Comparison of ENCODE assay signal across 8 cellular contexts in genomic region chr12:2959194-2959507, GRCh38. TPM values are rescaled to one million over a fixed set of nuclear protein-coding genes. Genes with fewer than 3 reads are reported as not detected.
A peak's percentile ranks its signal among the peaks of the same experiment; 100 is the strongest.
DNase-seq lines count a peak whose midpoint lies in the region; ATAC-seq lines count a peak whose summit lies in the region.

TEAD4 (plus strand) TSS chr12:2959397.

- peak within 1 kb of the TSS; percentile 78 for H2BK12ac ChIP-seq in trophoblast cell (ENCODE audit: low read length)

- H3K36me3 Mint-ChIP-seq in activated T-helper 1 cell treated with anti-CD3 and anti-CD28 coated beads, Interleukin-12 subunit alpha, Interleukin-12 subunit beta, Interleukin-2, Interleukin-4 antibody, amounts not matched to agents 30 ng/mL and 10 ng/mL and 1 ng/mL, durations not matched to agents 14 hours and 24 hours and 36 hours (ENCODE audit: low read depth): peaks cover 1% of the 10 kb centered on the region

- H3K18ac ChIP-seq in trophoblast cell (ENCODE audit: low read length): peak within 1 kb of the TSS; percentile 90

- peak within 1 kb of the TSS; percentile 84 for H3K4me2 ChIP-seq in trophoblast cell (ENCODE audit: low read length)

- H3K9me3 ChIP-seq in trophoblast cell (ENCODE audit: insufficient read depth, low read depth, low read length): no peaks in the 10 kb centered on the region

- H2AFZ ChIP-seq in trophoblast cell (ENCODE audit: insufficient read depth, low read length, poor library complexity): peak within 1 kb of the TSS; percentile 84

- peaks cover 63% of the 10 kb centered on the region for H3K27me3 Mint-ChIP-seq in activated T-helper 1 cell treated with anti-CD3 and anti-CD28 coated beads, Interleukin-12 subunit alpha, Interleukin-12 subunit beta, Interleukin-2, Interleukin-4 antibody, amounts not matched to agents 30 ng/mL and 10 ng/mL and 1 ng/mL, durations not matched to agents 14 hours and 24 hours and 36 hours (ENCODE audit: insufficient read depth)

- H4K91ac ChIP-seq in trophoblast cell (ENCODE audit: low read depth, low read length): peak within 1 kb of the TSS; percentile 94

- H3K4me1 ChIP-seq in trophoblast cell (ENCODE audit: control insufficient read depth in 1 of 2, insufficient read depth in 2 of 2, low read length in 2 of 2): peaks cover 32% of the 10 kb centered on the region in 2 experiments

- H3K36me3 ChIP-seq in trophoblast cell (ENCODE audit: control insufficient read depth in 1 of 2, insufficient read depth in 2 of 2, low read length in 2 of 2): peaks cover 0 to 3% of the 10 kb centered on the region in 2 experiments

- peak within 1 kb of the TSS; percentile 78 for H3K4ac ChIP-seq in trophoblast cell (ENCODE audit: low read depth, low read length)

- WGBS in trophoblast cell (ENCODE audit: extremely low coverage, insufficient coverage, insufficient read length): no CpG with 5 or more reads among the region's 50 CpGs

- intact Hi-C loops in activated T-helper 1 cell treated with anti-CD3 and anti-CD28 coated beads, Interleukin-12 subunit alpha, Interleukin-12 subunit beta, Interleukin-2, Interleukin-4 antibody, amounts not matched to agents 30 ng/mL and 10 ng/mL and 1 ng/mL, durations not matched to agents 14 hours and 24 hours and 36 hours (cut with micrococcal nuclease): loop anchor here (10.0 kb wide), 1 partner anchor 86 kb away; no protein-coding TSS in a partner anchor
- intact Hi-C loops in Right ventricle myocardium inferior (cut with DNase I): loop anchor here (5.0 kb wide), 2 partner anchors 67 to 73 kb away; partner anchors contain the start of gene TULP3

- peak within 1 kb of the TSS; percentile 88 for H3K9ac ChIP-seq in trophoblast cell (ENCODE audit: low read length)

- H3K4me3 Mint-ChIP-seq in activated T-helper 1 cell treated with anti-CD3 and anti-CD28 coated beads, Interleukin-12 subunit alpha, Interleukin-12 subunit beta, Interleukin-2, Interleukin-4 antibody, amounts not matched to agents 30 ng/mL and 10 ng/mL and 1 ng/mL, durations not matched to agents 14 hours and 24 hours and 36 hours: peak within 1 kb of the TSS; percentile 92

- H3K4me3 ChIP-seq in trophoblast cell (ENCODE audit: low read depth, low read length): peak within 1 kb of the TSS; percentile 82

- no peak within 1 kb of the TSS for H3K23ac ChIP-seq in trophoblast cell (ENCODE audit: low read length)

- H2BK120ac ChIP-seq in trophoblast cell (ENCODE audit: insufficient read depth, low read length, poor library complexity): peak within 1 kb of the TSS; percentile 93

- peak; percentile 42 for ATAC-seq in Right ventricle myocardium inferior

- peaks cover 23% of the 10 kb centered on the region for H3K79me1 ChIP-seq in trophoblast cell (ENCODE audit: low read length)

- no peaks in the 10 kb centered on the region for H3K9me3 Mint-ChIP-seq in activated T-helper 1 cell treated with anti-CD3 and anti-CD28 coated beads, Interleukin-12 subunit alpha, Interleukin-12 subunit beta, Interleukin-2, Interleukin-4 antibody, amounts not matched to agents 30 ng/mL and 10 ng/mL and 1 ng/mL, durations not matched to agents 14 hours and 24 hours and 36 hours

- peak within 1 kb of the TSS; percentile 99 for H3K27ac ChIP-seq in trophoblast cell (ENCODE audit: low read depth, low read length)

- DNase-seq in NCI-H510A (lab: John Stamatoyannopoulos, UW): peak; percentile 58
- no peak for DNase-seq in NCI-H510A treated with DMSO at 0.1 percent for 48 hours (lab: John Stamatoyannopoulos, UW)
- DNase-seq in NCI-H1694 (lab: John Stamatoyannopoulos, UW): peak; percentile 64
- no peak for DNase-seq in activated T-helper 1 cell treated with anti-CD3 and anti-CD28 coated beads, Interleukin-12 subunit alpha, Interleukin-12 subunit beta, Interleukin-2, Interleukin-4 antibody, amounts not matched to agents 30 ng/mL and 10 ng/mL and 1 ng/mL, durations not matched to agents 14 hours and 24 hours and 36 hours (ENCODE audit: low spot score)
- DNase-seq in Right ventricle myocardium inferior (ENCODE audit: missing footprints): no peak
- peak; percentile 76 to 87 for DNase-seq in trophoblast cell
- no peak for DNase-seq in inferior parietal cortex (ENCODE audit: extremely low spot score)
- DNase-seq in anterior cingulate cortex (lab: John Stamatoyannopoulos, UW): no peak

- peak within 1 kb of the TSS; percentile 71 for H2AK5ac ChIP-seq in trophoblast cell (ENCODE audit: low read length)

- H3K79me2 ChIP-seq in trophoblast cell (ENCODE audit: control insufficient read depth, insufficient read depth, low read length, poor library complexity): peaks cover 17% of the 10 kb centered on the region

- peak within 1 kb of the TSS; percentile 89 for H3K27ac Mint-ChIP-seq in activated T-helper 1 cell treated with anti-CD3 and anti-CD28 coated beads, Interleukin-12 subunit alpha, Interleukin-12 subunit beta, Interleukin-2, Interleukin-4 antibody, amounts not matched to agents 30 ng/mL and 10 ng/mL and 1 ng/mL, durations not matched to agents 14 hours and 24 hours and 36 hours

- peak within 1 kb of the TSS; percentile 93 for H3K14ac ChIP-seq in trophoblast cell (ENCODE audit: low read length)

- no peaks in the 10 kb centered on the region for H3K27me3 ChIP-seq in trophoblast cell (ENCODE audit: insufficient read depth, low read length)

- peak within 1 kb of the TSS; percentile 91 for H2BK5ac ChIP-seq in trophoblast cell (ENCODE audit: low read depth, low read length, poor library complexity)

- H4K12ac ChIP-seq in trophoblast cell (ENCODE audit: low read depth, low read length): peak within 1 kb of the TSS; percentile 79

- peak within 1 kb of the TSS; percentile 86 for H4K8ac ChIP-seq in trophoblast cell (ENCODE audit: low read depth, low read length)

- peaks cover 18% of the 10 kb centered on the region for H3K4me1 Mint-ChIP-seq in activated T-helper 1 cell treated with anti-CD3 and anti-CD28 coated beads, Interleukin-12 subunit alpha, Interleukin-12 subunit beta, Interleukin-2, Interleukin-4 antibody, amounts not matched to agents 30 ng/mL and 10 ng/mL and 1 ng/mL, durations not matched to agents 14 hours and 24 hours and 36 hours (ENCODE audit: low read depth)

RNA-seq across cellular contexts. Expression of gene TEAD4, which starts in this region (rescaled TPM):
- 11.5 and 12.1 TPM in 2 replicates for total RNA-seq in activated T-helper 1 cell treated with anti-CD3 and anti-CD28 coated beads, Interleukin-12 subunit alpha, Interleukin-12 subunit beta, Interleukin-2, Interleukin-4 antibody, amounts not matched to agents 30 ng/mL and 10 ng/mL and 1 ng/mL, durations not matched to agents 14 hours and 24 hours and 36 hours
- 13.4 TPM for total RNA-seq in Right ventricle myocardium inferior
- 23.0 and 24.1 TPM in 2 replicates for polyA plus RNA-seq in trophoblast cell (2013)

Comparison
In these comparisons a context has a peak if more than half of its experiments do, and no peak if none do; other contexts are left out.
1. DNase-seq: peak in NCI-H510A (single experiment), NCI-H1694 (single experiment) and trophoblast cell (2 of 2); none in NCI-H510A treated with DMSO at 0.1 percent for 48 hours (single experiment), activated T-helper 1 cell treated with anti-CD3 and anti-CD28 coated beads, Interleukin-12 subunit alpha, Interleukin-12 subunit beta, Interleukin-2, Interleukin-4 antibody, amounts not matched to agents 30 ng/mL and 10 ng/mL and 1 ng/mL, durations not matched to agents 14 hours and 24 hours and 36 hours (single experiment), Right ventricle myocardium inferior (single experiment), inferior parietal cortex (single experiment) and anterior cingulate cortex (0 of 58).